In genomic region chr22:35399114-35399677, GRCh38 we compare ENCODE assay signal across 8 cellular contexts. TPM values are rescaled to one million over a fixed set of nuclear protein-coding genes. Genes with fewer than 3 reads are reported as not detected.
DNase-seq lines count a peak whose midpoint lies in the region; ATAC-seq and TF ChIP-seq lines count a peak whose summit lies in the region.

No MANE protein-coding gene starts in this region.

- H3K4me1 ChIP-seq in ES-I3 (ENCODE audit: insufficient read depth, low read length) = peaks cover 14% of the 10 kb centered on the region
- H3K4me1 ChIP-seq in OCI-LY1 (ENCODE audit: insufficient read depth, low read length, severe bottlenecking) = peaks cover 60% of the 10 kb centered on the region
- H3K4me1 ChIP-seq in colonic mucosa = no peaks in the 10 kb centered on the region

- H3F3A ChIP-seq in OCI-LY1 (ENCODE audit: insufficient read depth, low read length) (no peaks in the 10 kb centered on the region), neural cell (ENCODE audit: insufficient read depth, low read length, poor library complexity, severe bottlenecking) (no peaks in the 10 kb centered on the region)

- TF ChIP-seq CTCF in OCI-LY1 (IDR thresholded peaks at IDR 0.05; ENCODE audit: low read length) (no peak), colonic mucosa (IDR thresholded peaks at IDR 0.05) (no peak), neural cell (IDR thresholded peaks at IDR 0.05; ENCODE audit: poor library complexity, severe bottlenecking) (no peak)

- H4K20me1 ChIP-seq in OCI-LY1 (ENCODE audit: insufficient read depth, low read length) (no peaks in the 10 kb centered on the region), neural cell (ENCODE audit: insufficient read depth) (no peaks in the 10 kb centered on the region)

- TF ChIP-seq EP300 in neural cell (conservative IDR thresholded peaks at IDR 0.05; ENCODE audit: poor library complexity, severe bottlenecking) = no peak

- no peak for DNase-seq in colonic mucosa
- DNase-seq in HuH-7 (ENCODE audit: low spot score) = no peak
- DNase-seq in NCI-H1417 treated with DMSO at 0.1 percent for 48 hours (lab: John Stamatoyannopoulos, UW) = no peak

- H3K4me2 ChIP-seq in OCI-LY1 (ENCODE audit: low read length) (peak overlapping the region; percentile 97), neural cell (ENCODE audit: low read length) (no peak overlapping the region)

- H3K4me3 ChIP-seq in OCI-LY1 (ENCODE audit: low read depth, low read length, poor library complexity, severe bottlenecking) (peak overlapping the region; percentile 90), colonic mucosa (peak overlapping the region; percentile 98), neural cell (ENCODE audit: low read length) (peak overlapping the region; percentile 93)

- H3K36me3 ChIP-seq in ES-I3 (ENCODE audit: insufficient read depth, low read length) = peaks cover 18% of the 10 kb centered on the region
- H3K36me3 ChIP-seq in OCI-LY1 (ENCODE audit: insufficient read depth, low read length) = peaks cover 31% of the 10 kb centered on the region
- H3K36me3 ChIP-seq in colonic mucosa = no peaks in the 10 kb centered on the region
- H3K36me3 ChIP-seq in neural cell (ENCODE audit: insufficient read depth, low read length) = no peaks in the 10 kb centered on the region

- H3K9ac ChIP-seq in ES-I3 (ENCODE audit: low read depth, low read length) (peak overlapping the region; percentile 84), OCI-LY1 (ENCODE audit: low read length) (peak overlapping the region; percentile 99), colonic mucosa (ENCODE audit: low read depth in 2 of 2, low read length in 2 of 2) (peak overlapping the region in 1 of 2 donors; percentile 70), neural cell (ENCODE audit: low read length) (peak overlapping the region; percentile 37)

- H3K27me3 ChIP-seq in OCI-LY1 (ENCODE audit: insufficient read depth, low read length) (no peaks in the 10 kb centered on the region), colonic mucosa (no peaks in the 10 kb centered on the region), neural cell (ENCODE audit: insufficient read depth, low read depth, low read length) (no peaks in the 10 kb centered on the region)

- ATAC-seq in GM21528 (IDR thresholded peaks at IDR 0.05; ENCODE audit: low FRiP score, unreplicated experiment) = no peak
- no peak for ATAC-seq in GM21786 (IDR thresholded peaks at IDR 0.05; ENCODE audit: unreplicated experiment)

- H3K79me2 ChIP-seq in OCI-LY1 (ENCODE audit: insufficient read depth, low read length) = peaks cover 13% of the 10 kb centered on the region
- H3K79me2 ChIP-seq in neural cell (replicated peaks; ENCODE audit: insufficient read depth, low read length) = no peaks in the 10 kb centered on the region

- H3K9me2 ChIP-seq in OCI-LY1 (ENCODE audit: low read depth, low read length) = no peaks in the 10 kb centered on the region
- H3K9me2 ChIP-seq in neural cell (ENCODE audit: insufficient read depth, low read length) = no peaks in the 10 kb centered on the region

- no peak overlapping the region for H2AFZ ChIP-seq in OCI-LY1 (ENCODE audit: low read length)
- peak overlapping the region; percentile 93 for H2AFZ ChIP-seq in neural cell (ENCODE audit: low read depth, low read length)

- H3K27ac ChIP-seq in OCI-LY1 (ENCODE audit: low read depth, low read length, poor library complexity, severe bottlenecking) (peak overlapping the region; percentile 96), colonic mucosa (peak overlapping the region; percentile 29), neural cell (ENCODE audit: low read length) (no peak overlapping the region)

- no peak for TF ChIP-seq RAD21 in neural cell (conservative IDR thresholded peaks at IDR 0.05)

- H3K9me3 ChIP-seq in ES-I3 (ENCODE audit: control insufficient read depth, insufficient read depth, low read length) (no peaks in the 10 kb centered on the region), OCI-LY1 (ENCODE audit: low read length) (no peaks in the 10 kb centered on the region), colonic mucosa (no peaks in the 10 kb centered on the region), neural cell (ENCODE audit: low read length) (no peaks in the 10 kb centered on the region)

- intact Hi-C loops in colonic mucosa (cut with DNase I) = no loop called here

TF ChIP-seq in neural cell, 6 proteins besides CTCF, POLR2A, EP300 and RAD21:
- TF ChIP-seq POLR2AphosphoS5 (IDR thresholded peaks at IDR 0.05) (no peak), MXI1 (conservative IDR thresholded peaks at IDR 0.05; ENCODE audit: poor library complexity, severe bottlenecking) (no peak), EZH2 (IDR thresholded peaks at IDR 0.05; ENCODE audit: borderline replicate concordance, insufficient read depth, low read length, poor library complexity, severe bottlenecking) (no peak), SMC3 (conservative IDR thresholded peaks at IDR 0.05; ENCODE audit: poor library complexity) (no peak), TAF1 (IDR thresholded peaks at IDR 0.05; ENCODE audit: low read depth) (no peak), REST (IDR thresholded peaks at IDR 0.05; ENCODE audit: borderline replicate concordance) (no peak)

RNA-seq across cellular contexts. Expression of gene MCM5, which starts 0.7 kb away (rescaled TPM):
- 100 to 1,000 TPM in 1 of 2 donors, 10 to 100 TPM in 1; 33.0 to 120 TPM for total RNA-seq in colonic mucosa
- 6.9 and 7.2 TPM in 2 replicates for polyA plus RNA-seq in neural cell
- polyA minus RNA-seq in neural cell = 7.5 and 8.0 TPM in 2 replicates

RNA-seq across cellular contexts. Expression of gene HMOX1, which starts 18.3 kb away (rescaled TPM):
- 10 to 100 TPM; 31.0 to 50.3 TPM for total RNA-seq in colonic mucosa
- 0.20 TPM in 1 of 2 replicates, not detected in the other for polyA plus RNA-seq in neural cell
- not detected in 2 replicates for polyA minus RNA-seq in neural cell
